In the genomic region with DNA sequence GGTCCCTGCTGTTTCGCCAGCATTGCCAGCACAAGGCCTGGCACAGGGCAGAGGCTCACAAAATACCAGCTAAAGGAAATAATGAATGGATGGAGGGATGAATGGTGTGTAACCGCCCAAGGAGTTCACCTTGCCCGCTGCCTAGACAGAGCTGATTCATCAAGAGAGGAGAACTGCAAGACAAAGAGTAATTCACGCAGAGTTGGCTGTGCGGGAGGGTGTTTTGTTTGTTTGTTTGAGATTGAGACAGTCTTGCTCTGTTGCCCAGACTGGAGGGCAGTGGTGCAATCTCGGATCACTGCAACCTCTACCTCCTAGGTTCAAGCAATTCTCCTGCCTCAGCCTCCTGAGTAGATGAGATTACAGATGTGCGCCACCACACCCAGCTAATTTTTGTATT, we compare ENCODE assay signal across 1 cellular context.
TF ChIP-seq lines count a peak whose summit lies in the region.

No MANE protein-coding gene starts in this region.

TF ChIP-seq in H1, 55 proteins besides CTCF, POLR2A, EP300 and RAD21:
- TF ChIP-seq JUND (IDR thresholded peaks at IDR 0.05; ENCODE audit: low read length) = no peak
TF ChIP-seq in H1: peak in this region for 0.
